In the genomic region with DNA sequence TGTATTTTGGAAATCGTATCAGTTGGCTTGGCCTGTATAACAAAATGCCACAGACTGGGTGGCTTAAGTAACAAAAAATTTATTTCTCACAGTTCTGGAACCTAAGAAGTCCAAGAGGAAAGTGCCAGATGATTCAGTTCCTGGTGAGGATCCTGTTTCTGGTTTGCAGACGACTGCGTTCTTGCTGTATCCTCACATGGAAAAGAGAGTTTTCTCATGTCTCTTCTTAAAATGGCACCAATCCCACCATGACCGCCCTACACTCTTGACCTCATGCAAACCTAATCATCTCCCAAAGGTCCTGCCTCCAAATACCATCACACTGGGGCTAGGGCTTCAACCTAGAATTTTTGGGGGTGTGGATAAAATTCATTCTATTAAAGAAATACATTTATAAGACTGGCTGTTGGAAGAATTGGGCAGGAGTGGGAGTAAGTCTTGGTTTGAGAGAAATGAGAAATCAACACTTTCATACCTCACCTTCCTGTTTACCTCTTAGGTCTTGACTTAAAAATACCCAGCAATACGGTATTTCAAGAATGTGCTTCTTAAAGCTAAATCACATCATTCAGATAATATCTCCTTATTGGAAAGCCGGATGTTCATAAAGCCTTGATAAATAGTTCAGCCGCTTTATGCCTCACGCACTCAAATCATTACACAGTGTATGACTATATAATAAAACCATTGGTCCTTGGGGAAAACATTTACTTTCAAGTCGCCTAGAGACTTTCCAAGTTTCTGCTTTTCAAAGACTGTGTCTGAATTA, we compare ENCODE assay signal across 17 cellular contexts. TPM values are rescaled to one million over a fixed set of nuclear protein-coding genes. Genes with fewer than 3 reads are reported as not detected.
DNase-seq lines count a peak whose midpoint lies in the region; ATAC-seq, FAIRE-seq and TF ChIP-seq lines count a peak whose summit lies in the region.
"Had no signal": no experiment of that assay in that cellular context is flagged by ENCODE, and none has a peak within 500 bp of the region (broad histone marks: within the 10 kb centered on the region; RNA-seq: fewer than 3 reads in every experiment).

No MANE protein-coding gene starts in this region.

- peaks cover 29% of the 10 kb centered on the region for H3K4me1 Mint-ChIP-seq in activated B cell treated with CpG ODN at 0.5 μM for 24 hours
- H3K4me1 Mint-ChIP-seq: brain, endodermal cell had no signal

- no peak overlapping the region for H3K27ac Mint-ChIP-seq in activated B cell treated with CpG ODN at 0.5 μM for 24 hours
- H3K27ac Mint-ChIP-seq: brain, endodermal cell had no signal

- peak; percentile 57 for ATAC-seq in GM18502 (IDR thresholded peaks at IDR 0.05; ENCODE audit: poor library complexity, unreplicated experiment)
- peak; percentile 54 for ATAC-seq in GM19455 (IDR thresholded peaks at IDR 0.05; ENCODE audit: unreplicated experiment)
- peak; percentile 56 for ATAC-seq in HG03045 (IDR thresholded peaks at IDR 0.05; ENCODE audit: unreplicated experiment)
- ATAC-seq in activated B cell treated with CpG ODN at 0.5 μM for 24 hours (ENCODE audit: low read depth): peak; percentile 54
- no peak for ATAC-seq in GM18907 (IDR thresholded peaks at IDR 0.05; ENCODE audit: unreplicated experiment)
- ATAC-seq: activated T-cell treated with anti-CD3 and anti-CD28 coated beads, Interleukin-2, amount 50 U/mL, for 4 hours; heart right ventricle had no signal

- TF ChIP-seq CTCF in activated B cell treated with CpG ODN at 0.5 μM for 24 hours (IDR thresholded peaks at IDR 0.05): no peak

- H3K36me3 Mint-ChIP-seq in activated B cell treated with CpG ODN at 0.5 μM for 24 hours (ENCODE audit: low read depth): no peaks in the 10 kb centered on the region
- H3K36me3 Mint-ChIP-seq: brain had no signal

- intact Hi-C loops in activated B cell treated with CpG ODN at 0.5 μM for 24 hours (cut with micrococcal nuclease) (loop anchor here (1.0 kb wide), 1 partner anchor 11 kb away; no protein-coding TSS in a partner anchor), posterior vena cava (cut with DNase I) (no loop called here)

- POLR2A ChIA-PET in activated B cell treated with CpG ODN at 0.5 μM for 24 hours (lab: Charles Lee): interaction anchor here (0.6 kb wide), 2 partner anchors 18 to 20 kb away, joined by 3 read pairs; no protein-coding TSS in a partner anchor

- peaks cover 3% of the 10 kb centered on the region for H3K27me3 Mint-ChIP-seq in activated B cell treated with CpG ODN at 0.5 μM for 24 hours

- H3K4me3 Mint-ChIP-seq in activated B cell treated with CpG ODN at 0.5 μM for 24 hours: no peak overlapping the region
- H3K4me3 Mint-ChIP-seq: activated T-cell treated with anti-CD3 and anti-CD28 coated beads, Interleukin-2, amount 50 U/mL, for 4 hours; brain; endodermal cell had no signal

- no peak for FAIRE-seq in frontal cortex (lab: Jason Lieb, UNC)

- CTCF ChIA-PET in activated B cell treated with CpG ODN at 0.5 μM for 24 hours (lab: Charles Lee): no interaction called here

- H3K9me3 Mint-ChIP-seq in activated B cell treated with CpG ODN at 0.5 μM for 24 hours: no peaks in the 10 kb centered on the region
- H3K9me3 Mint-ChIP-seq: activated T-cell treated with anti-CD3 and anti-CD28 coated beads, Interleukin-2, amount 50 U/mL, for 4 hours; endodermal cell had no signal

- no peak for DNase-seq in activated B cell treated with CpG ODN at 0.5 μM for 24 hours
- no peak for DNase-seq in posterior vena cava (ENCODE audit: low spot score)
- DNase-seq in frontal cortex (ENCODE audit: low spot score in 2 of 2): no peak
- DNase-seq in nucleus accumbens (lab: John Stamatoyannopoulos, UW): no peak
- DNase-seq: activated T-cell treated with anti-CD3 and anti-CD28 coated beads, Interleukin-2, amount 50 U/mL, for 4 hours; AML-193; endodermal cell; heart right ventricle; MV-4-11; NCI-H748 treated with DMSO at 0.1 percent for 48 hours; occipital lobe; SHP77 had no signal

RNA-seq across cellular contexts. Expression of a gene that starts 28.7 kb away (rescaled TPM):
- total RNA-seq in activated B cell treated with CpG ODN at 0.5 μM for 24 hours: 15.3 and 16.8 TPM in 2 replicates
- 1 to 10 TPM; 2.3 to 2.6 TPM for total RNA-seq in posterior vena cava
- 12.6 TPM for total RNA-seq in frontal cortex

RNA-seq across cellular contexts. Expression of a gene that starts 31.5 kb away (rescaled TPM):
- total RNA-seq in activated B cell treated with CpG ODN at 0.5 μM for 24 hours (58.5 and 59.3 TPM in 2 replicates), posterior vena cava (10 to 100 TPM; 35.8 to 47.5 TPM), frontal cortex (56.3 TPM)

RNA-seq across cellular contexts. Expression of a gene that starts 50.5 kb away (rescaled TPM):
- total RNA-seq in activated B cell treated with CpG ODN at 0.5 μM for 24 hours (0.44 and 0.66 TPM in 2 replicates), posterior vena cava (1 to 10 TPM; 4.1 to 4.8 TPM), frontal cortex (33.8 TPM)
